In genomic region chr14:69543341-69544249, GRCh38 we compare ENCODE assay signal across 1 cellular context.
TF ChIP-seq lines count a peak whose summit lies in the region.

No MANE protein-coding gene starts in this region.

TF ChIP-seq in GM23338, 12 proteins besides CTCF, POLR2A, EP300 and RAD21 (continued from another document):
- TF ChIP-seq REST (IDR thresholded peaks at IDR 0.05; ENCODE audit: unreplicated experiment) (no peak), STAT1 (IDR thresholded peaks at IDR 0.05; ENCODE audit: unreplicated experiment) (no peak), NANOG (IDR thresholded peaks at IDR 0.05; ENCODE audit: borderline replicate concordance) (no peak), ZNF331 (CRISPR knock-in tag; IDR thresholded peaks at IDR 0.05; ENCODE audit: low read depth) (no peak)
